Comparison of ENCODE assay signal across 15 cellular contexts in the genomic region with DNA sequence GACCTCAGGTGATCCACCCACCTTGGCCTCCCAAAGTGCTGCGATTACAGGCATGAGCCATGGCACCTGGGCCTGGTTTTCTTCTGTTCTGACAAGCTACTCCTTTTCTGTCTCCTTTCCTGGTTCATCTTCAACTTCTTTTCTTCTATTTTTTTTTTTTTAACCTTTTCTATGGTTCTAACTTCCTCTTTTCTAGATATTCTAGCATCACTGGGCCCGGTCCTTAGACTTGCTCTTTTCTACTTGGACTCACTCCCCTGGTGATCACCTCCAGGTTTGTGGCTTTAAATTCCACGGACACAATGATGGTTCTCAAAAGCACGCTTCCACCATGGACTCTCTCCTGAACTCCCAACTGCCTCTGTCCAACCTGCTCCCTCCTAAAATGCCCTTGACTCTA. TPM values are rescaled to one million over a fixed set of nuclear protein-coding genes. Genes with fewer than 3 reads are reported as not detected.
DNase-seq lines count a peak whose midpoint lies in the region; ATAC-seq, FAIRE-seq and TF ChIP-seq lines count a peak whose summit lies in the region.
"Had no signal": no experiment of that assay in that cellular context is flagged by ENCODE, and none has a peak within 500 bp of the region (broad histone marks: within the 10 kb centered on the region; RNA-seq: fewer than 3 reads in every experiment).

No MANE protein-coding gene starts in this region.

- no peaks in the 10 kb centered on the region for H3K27me3 ChIP-seq in pancreas

- peaks cover 66% of the 10 kb centered on the region for H3K4me1 Mint-ChIP-seq in activated CD4-positive, alpha-beta memory T cell treated with anti-CD3 and anti-CD28 coated beads, Interleukin-2, amount 10 ng/mL, durations not matched to agents 7 days and 5 days
- H3K4me1 Mint-ChIP-seq in activated CD4-positive, alpha-beta memory T cell treated with anti-CD3 and anti-CD28 coated beads for 36 hours (ENCODE audit: low read depth), result peaks cover 53% of the 10 kb centered on the region
- peaks cover 34 to 52% (median 38%) of the 10 kb centered on the region in 3 donors for H3K4me1 Mint-ChIP-seq in IgD-negative memory B cell
- H3K4me1 Mint-ChIP-seq in activated B cell treated with CpG ODN at 0.5 μM for 24 hours, result peaks cover 48% of the 10 kb centered on the region
- H3K4me1 Mint-ChIP-seq in natural killer cell, result peaks cover 42 to 47% of the 10 kb centered on the region in 2 donors

- peak overlapping the region; percentile 94 for H3K27ac Mint-ChIP-seq in activated CD4-positive, alpha-beta memory T cell treated with anti-CD3 and anti-CD28 coated beads, Interleukin-2, amount 10 ng/mL, durations not matched to agents 7 days and 5 days
- no peak overlapping the region for H3K27ac Mint-ChIP-seq in activated CD4-positive, alpha-beta memory T cell treated with anti-CD3 and anti-CD28 coated beads for 36 hours
- H3K27ac Mint-ChIP-seq in IgD-negative memory B cell (peak overlapping the region; percentile 91 to 96 (median 92)), activated B cell treated with CpG ODN at 0.5 μM for 24 hours (peak overlapping the region; percentile 86), natural killer cell (peak overlapping the region; percentile 87 to 89)

- H3K36me3 ChIP-seq in pancreas, result no peaks in the 10 kb centered on the region

- 93 to 94% methylated on average over 4 of the region's 4 CpGs for WGBS in pancreas, 2 donors

- peaks cover 0 to 18% (median 15%) of the 10 kb centered on the region in 3 donors for H3K4me1 ChIP-seq in pancreas

- H3K9me3 Mint-ChIP-seq in activated CD4-positive, alpha-beta memory T cell treated with anti-CD3 and anti-CD28 coated beads, Interleukin-2, amount 10 ng/mL, durations not matched to agents 7 days and 5 days, result peaks cover 2% of the 10 kb centered on the region
- no peaks in the 10 kb centered on the region for H3K9me3 Mint-ChIP-seq in activated CD4-positive, alpha-beta memory T cell treated with anti-CD3 and anti-CD28 coated beads for 36 hours
- H3K9me3 Mint-ChIP-seq in IgD-negative memory B cell (no peaks in the 10 kb centered on the region), activated B cell treated with CpG ODN at 0.5 μM for 24 hours (no peaks in the 10 kb centered on the region), natural killer cell (no peaks in the 10 kb centered on the region)

- H3K36me3 Mint-ChIP-seq in activated CD4-positive, alpha-beta memory T cell treated with anti-CD3 and anti-CD28 coated beads, Interleukin-2, amount 10 ng/mL, durations not matched to agents 7 days and 5 days (ENCODE audit: low read depth), result peaks cover 59% of the 10 kb centered on the region
- peaks cover 22% of the 10 kb centered on the region for H3K36me3 Mint-ChIP-seq in activated CD4-positive, alpha-beta memory T cell treated with anti-CD3 and anti-CD28 coated beads for 36 hours
- H3K36me3 Mint-ChIP-seq in IgD-negative memory B cell (peaks cover 11% of the 10 kb centered on the region), activated B cell treated with CpG ODN at 0.5 μM for 24 hours (ENCODE audit: low read depth) (peaks cover 25% of the 10 kb centered on the region), natural killer cell (no peaks in the 10 kb centered on the region)

- ATAC-seq in activated B cell treated with CpG ODN at 0.5 μM for 24 hours (ENCODE audit: low read depth) (no peak), natural killer cell (no peak), pancreas (no peak)
- ATAC-seq: mucosa of descending colon; stimulated activated naive CD8-positive, alpha-beta T cell treated with anti-CD3 and anti-CD28 coated beads, Interleukin-15, amount 100 ng/mL, for 72 hours had no signal

- no peaks in the 10 kb centered on the region for H3K9me3 ChIP-seq in pancreas
- H3K9me3 ChIP-seq: mucosa of descending colon had no signal

- intact Hi-C loops in activated CD4-positive, alpha-beta memory T cell treated with anti-CD3 and anti-CD28 coated beads for 36 hours (cut with micrococcal nuclease), result loop anchor here (5.0 kb wide), 3 partner anchors 168 to 718 kb away; a partner anchor contains a TSS
- intact Hi-C loops in activated B cell treated with CpG ODN at 0.5 μM for 24 hours (cut with micrococcal nuclease), result loop anchor here (5.0 kb wide), 3 partner anchors 43 to 738 kb away; a partner anchor contains a TSS
- intact Hi-C loops in natural killer cell (cut with micrococcal nuclease), result loop anchor here (10.0 kb wide), 1 partner anchor 720 kb away; no protein-coding TSS in a partner anchor
- intact Hi-C loops in pancreas (cut with DNase I), result no loop called here

- H3K27ac ChIP-seq in pancreas, result no peak overlapping the region

- CTCF ChIA-PET in activated CD4-positive, alpha-beta memory T cell treated with anti-CD3 and anti-CD28 coated beads, Interleukin-2, amount 10 ng/mL, durations not matched to agents 7 days and 5 days (lab: Charles Lee), result no interaction called here
- CTCF ChIA-PET in activated CD4-positive, alpha-beta memory T cell treated with anti-CD3 and anti-CD28 coated beads for 36 hours (lab: Charles Lee), result interaction anchor here (1.1 kb wide), 1 partner anchor 14 kb away, joined by 4 read pairs; no protein-coding TSS in a partner anchor
- CTCF ChIA-PET in activated B cell treated with CpG ODN at 0.5 μM for 24 hours (lab: Charles Lee), result no interaction called here

- peak overlapping the region; percentile 91 for H3K4me3 Mint-ChIP-seq in activated CD4-positive, alpha-beta memory T cell treated with anti-CD3 and anti-CD28 coated beads, Interleukin-2, amount 10 ng/mL, durations not matched to agents 7 days and 5 days
- H3K4me3 Mint-ChIP-seq in activated CD4-positive, alpha-beta memory T cell treated with anti-CD3 and anti-CD28 coated beads for 36 hours, result no peak overlapping the region
- H3K4me3 Mint-ChIP-seq in IgD-negative memory B cell (peak overlapping the region; percentile 82 to 97 (median 95)), activated B cell treated with CpG ODN at 0.5 μM for 24 hours (peak overlapping the region; percentile 89), natural killer cell (peak overlapping the region; percentile 14)

- DNase-seq in activated CD4-positive, alpha-beta memory T cell treated with anti-CD3 and anti-CD28 coated beads, Interleukin-2, amount 10 ng/mL, durations not matched to agents 7 days and 5 days, result no peak
- DNase-seq in activated CD4-positive, alpha-beta memory T cell treated with anti-CD3 and anti-CD28 coated beads for 36 hours, result no peak
- DNase-seq in activated B cell treated with CpG ODN at 0.5 μM for 24 hours (no peak), natural killer cell (no peak), NCI-H1417 treated with DMSO at 0.1 percent for 48 hours (lab: John Stamatoyannopoulos, UW) (no peak), pancreas (no peak), 8988T (no peak)
- DNase-seq: aorta; mucosa of descending colon; NCI-H187; stimulated activated CD4-positive, alpha-beta T cell treated with anti-CD3 and anti-CD28 coated beads, Interleukin-4, amount 100 ng/mL, for 24 hours; stimulated activated naive CD8-positive, alpha-beta T cell treated with anti-CD3 and anti-CD28 coated beads, Interleukin-15, amount 100 ng/mL, for 72 hours had no signal

- no peaks in the 10 kb centered on the region for H3K27me3 Mint-ChIP-seq in activated CD4-positive, alpha-beta memory T cell treated with anti-CD3 and anti-CD28 coated beads, Interleukin-2, amount 10 ng/mL, durations not matched to agents 7 days and 5 days
- H3K27me3 Mint-ChIP-seq in activated CD4-positive, alpha-beta memory T cell treated with anti-CD3 and anti-CD28 coated beads for 36 hours, result no peaks in the 10 kb centered on the region
- H3K27me3 Mint-ChIP-seq in IgD-negative memory B cell, result no peaks in the 10 kb centered on the region
- no peaks in the 10 kb centered on the region for H3K27me3 Mint-ChIP-seq in activated B cell treated with CpG ODN at 0.5 μM for 24 hours
- H3K27me3 Mint-ChIP-seq in natural killer cell (ENCODE audit: low read depth in 2 of 2), result no peaks in the 10 kb centered on the region
- H3K27me3 Mint-ChIP-seq: stimulated activated naive CD8-positive, alpha-beta T cell treated with anti-CD3 and anti-CD28 coated beads, Interleukin-15, amount 100 ng/mL, for 72 hours had no signal

- FAIRE-seq in pancreas (lab: Jason Lieb, UNC), result no peak

- H3K4me3 ChIP-seq in pancreas, result no peak overlapping the region
- H3K4me3 ChIP-seq: mucosa of descending colon had no signal

- POLR2A ChIA-PET in activated CD4-positive, alpha-beta memory T cell treated with anti-CD3 and anti-CD28 coated beads, Interleukin-2, amount 10 ng/mL, durations not matched to agents 7 days and 5 days (lab: Charles Lee), result interaction anchor here (0.6 to 2.6 kb wide), 3 partner anchors 9 to 188 kb away, joined by 3 to 18 read pairs (median 5); a partner anchor contains a TSS
- POLR2A ChIA-PET in activated CD4-positive, alpha-beta memory T cell treated with anti-CD3 and anti-CD28 coated beads for 36 hours (lab: Charles Lee), result interaction anchor here (0.6 kb wide), 1 partner anchor 42 kb away, joined by 3 read pairs; no protein-coding TSS in a partner anchor
- POLR2A ChIA-PET in activated B cell treated with CpG ODN at 0.5 μM for 24 hours (lab: Charles Lee), result no interaction called here

- no peak for TF ChIP-seq CTCF in activated B cell treated with CpG ODN at 0.5 μM for 24 hours (IDR thresholded peaks at IDR 0.05)
- no peak for TF ChIP-seq CTCF in natural killer cell (IDR thresholded peaks at IDR 0.05)
- TF ChIP-seq CTCF in pancreas (IDR thresholded peaks at IDR 0.05), result no peak

RNA-seq across cellular contexts. Expression of a gene that starts 2.0 kb away (rescaled TPM):
- 100 to 1,000 TPM; 136 to 142 TPM for total RNA-seq in activated CD4-positive, alpha-beta memory T cell treated with anti-CD3 and anti-CD28 coated beads, Interleukin-2, amount 10 ng/mL, durations not matched to agents 7 days and 5 days
- total RNA-seq in activated CD4-positive, alpha-beta memory T cell treated with anti-CD3 and anti-CD28 coated beads for 36 hours, result 10 to 100 TPM; 48.1 to 52.6 TPM
- 40.0 TPM for polyA plus RNA-seq in IgD-negative memory B cell
- 37.0 and 39.9 TPM in 2 replicates for total RNA-seq in activated B cell treated with CpG ODN at 0.5 μM for 24 hours
- 10 to 100 TPM; 29.9 to 47.3 (median 43.9) TPM for total RNA-seq in natural killer cell
- 10 to 100 TPM; 11.6 to 22.6 (median 14.6) TPM for total RNA-seq in pancreas
- 1 to 10 TPM; 2.6 to 5.4 TPM for polyA plus RNA-seq in pancreas

RNA-seq across cellular contexts. Expression of a gene that starts 33.7 kb away (rescaled TPM):
- not detected for total RNA-seq in activated CD4-positive, alpha-beta memory T cell treated with anti-CD3 and anti-CD28 coated beads, Interleukin-2, amount 10 ng/mL, durations not matched to agents 7 days and 5 days
- total RNA-seq in activated CD4-positive, alpha-beta memory T cell treated with anti-CD3 and anti-CD28 coated beads for 36 hours, result not detected
- polyA plus RNA-seq in IgD-negative memory B cell, result not detected
- total RNA-seq in activated B cell treated with CpG ODN at 0.5 μM for 24 hours, result not detected in 2 replicates
- total RNA-seq in natural killer cell, result not detected
- not detected for total RNA-seq in pancreas
- not detected for polyA plus RNA-seq in pancreas
- total RNA-seq: aorta, G401, mucosa of descending colon, renal cortical epithelial cell had no signal
- polyA plus RNA-seq: aorta had no signal

RNA-seq across cellular contexts. Expression of a gene that starts 41.5 kb away (rescaled TPM):
- 10 to 100 TPM; 32.9 to 36.3 TPM for total RNA-seq in activated CD4-positive, alpha-beta memory T cell treated with anti-CD3 and anti-CD28 coated beads, Interleukin-2, amount 10 ng/mL, durations not matched to agents 7 days and 5 days
- 10 to 100 TPM; 29.3 to 33.2 TPM for total RNA-seq in activated CD4-positive, alpha-beta memory T cell treated with anti-CD3 and anti-CD28 coated beads for 36 hours
- polyA plus RNA-seq in IgD-negative memory B cell, result 38.8 TPM
- total RNA-seq in activated B cell treated with CpG ODN at 0.5 μM for 24 hours, result 29.2 and 35.5 TPM in 2 replicates
- total RNA-seq in natural killer cell, result 10 to 100 TPM; 30.3 to 37.0 (median 30.9) TPM
- total RNA-seq in pancreas, result 10 to 100 TPM; 13.7 to 19.7 (median 15.7) TPM
- 10 to 100 TPM; 23.4 to 35.3 TPM for polyA plus RNA-seq in pancreas

Comparison
In these comparisons a context has a peak if more than half of its experiments do, and no peak if none do; other contexts are left out.
1. intact Hi-C loops: an anchor here in activated CD4-positive, alpha-beta memory T cell treated with anti-CD3 and anti-CD28 coated beads for 36 hours (5.0 kb wide), activated B cell treated with CpG ODN at 0.5 μM for 24 hours (5.0 kb wide) and natural killer cell (10.0 kb wide); none called in pancreas.